Comparison of ENCODE assay signal across 10 cellular contexts in the genomic region with DNA sequence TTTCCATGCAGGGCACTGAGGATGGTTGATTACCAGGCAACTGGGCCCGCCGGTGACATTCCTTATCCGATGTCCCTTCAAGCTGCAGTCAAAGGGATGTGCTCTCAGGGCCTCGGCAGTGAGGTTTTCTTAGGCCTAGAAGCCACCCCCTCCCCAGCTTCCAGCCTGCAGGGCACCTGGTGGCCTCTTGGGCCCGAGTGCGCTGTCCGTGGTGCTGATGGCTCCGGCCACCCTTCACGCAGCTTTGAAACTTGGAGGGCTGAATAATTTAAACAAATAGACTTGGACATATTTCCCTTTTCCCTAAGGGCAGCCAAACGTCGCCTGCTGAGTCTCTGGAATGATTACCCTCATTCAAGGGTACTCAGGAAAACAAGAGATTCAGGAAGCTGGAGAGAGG. TPM values are rescaled to one million over a fixed set of nuclear protein-coding genes. Genes with fewer than 3 reads are reported as not detected.
A peak's percentile ranks its signal among the peaks of the same experiment; 100 is the strongest.
DNase-seq lines count a peak whose midpoint lies in the region; ATAC-seq and TF ChIP-seq lines count a peak whose summit lies in the region.
"Had no signal": no experiment of that assay in that cellular context is flagged by ENCODE, and none has a peak within 500 bp of the region (broad histone marks: within the 10 kb centered on the region; RNA-seq: fewer than 3 reads in every experiment).

No MANE protein-coding gene starts in this region.

- intact Hi-C loops in left cardiac atrium (cut with DNase I): no loop called here

- H3K4me3 ChIP-seq in NB4 (ENCODE audit: low read depth, low read length): no peak overlapping the region
- H3K4me3 ChIP-seq: skin epidermis had no signal

- DNase-seq in SKM-1 treated with dmso at 0.1 percent for 144 hours (lab: John Stamatoyannopoulos, UW; ENCODE audit: unreplicated experiment): peak; percentile 1
- no peak for DNase-seq in SKM-1 (lab: John Stamatoyannopoulos, UW; ENCODE audit: unreplicated experiment)
- peak; percentile 76 for DNase-seq in NB4 (ENCODE audit: low read depth)
- DNase-seq in activated CD8-positive, alpha-beta memory T cell treated with anti-CD3 and anti-CD28 coated beads, Interleukin-2, amount 50 U/mL, for 4 hours: peak; percentile 29
- DNase-seq in left cardiac atrium: no peak
- DNase-seq in stimulated activated CD4-positive, alpha-beta T cell treated with anti-CD3 and anti-CD28 coated beads, Interleukin-12 subunit alpha, Interleukin-12 subunit beta, amount 100 ng/mL, for 48 hours (ENCODE audit: low read depth in 2 of 3, low spot score in 1 of 3): peak in 2 of 3 donors; percentile 13 to 17

- TF ChIP-seq POLR2A in NB4 (IDR thresholded peaks at IDR 0.05; ENCODE audit: extremely low read depth, insufficient read length): no peak

- ATAC-seq in left cardiac atrium (peak; percentile 51 to 70), HG02571 (IDR thresholded peaks at IDR 0.05; ENCODE audit: unreplicated experiment) (no peak), HG02678 (IDR thresholded peaks at IDR 0.05; ENCODE audit: unreplicated experiment) (no peak)

- TF ChIP-seq CTCF in NB4 (IDR thresholded peaks at IDR 0.05; ENCODE audit: low read depth, low read length): no peak

RNA-seq across cellular contexts. Expression of gene MLN, which starts 8.9 kb away (rescaled TPM):
- total RNA-seq in left cardiac atrium: not detected
- total RNA-seq: activated CD8-positive, alpha-beta memory T cell treated with anti-CD3 and anti-CD28 coated beads for 36 hours had no signal

RNA-seq across cellular contexts. Expression of gene LEMD2, which starts 23.7 kb away (rescaled TPM):
- total RNA-seq in left cardiac atrium: 10 to 100 TPM; 26.0 to 33.7 TPM

Comparison
In these comparisons a context has a peak if more than half of its experiments do, and no peak if none do; other contexts are left out.
1. DNase-seq: peak in SKM-1 treated with dmso at 0.1 percent for 144 hours (single experiment), NB4 (single experiment), activated CD8-positive, alpha-beta memory T cell treated with anti-CD3 and anti-CD28 coated beads, Interleukin-2, amount 50 U/mL, for 4 hours (single experiment) and stimulated activated CD4-positive, alpha-beta T cell treated with anti-CD3 and anti-CD28 coated beads, Interleukin-12 subunit alpha, Interleukin-12 subunit beta, amount 100 ng/mL, for 48 hours (2 of 3); none in SKM-1 (single experiment) and left cardiac atrium (single experiment).
2. ATAC-seq: peak in left cardiac atrium (2 of 2); none in HG02571 (single experiment) and HG02678 (single experiment).